ENCODE assay signal across 22 cellular contexts in the genomic region with DNA sequence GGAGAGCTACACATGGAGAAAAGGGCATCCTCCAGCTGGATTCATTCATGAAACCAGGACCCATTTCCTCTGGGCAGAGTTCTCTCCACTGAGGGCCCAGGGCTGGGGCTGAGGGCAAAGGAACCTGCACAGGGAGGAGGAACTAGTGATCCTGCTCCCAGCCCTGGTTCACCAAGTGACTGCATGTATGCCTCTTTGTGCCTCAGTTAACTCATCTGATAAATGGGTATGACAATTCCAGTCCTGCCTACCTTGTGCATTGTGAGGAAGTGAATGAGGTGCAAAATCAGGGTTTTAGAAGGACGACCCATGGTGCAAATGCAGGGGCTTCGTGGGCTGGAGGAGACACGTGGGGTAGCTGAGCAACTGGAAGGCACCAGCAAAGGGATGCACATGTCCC. TPM values are rescaled to one million over a fixed set of nuclear protein-coding genes. Genes with fewer than 3 reads are reported as not detected.
A peak's percentile ranks its signal among the peaks of the same experiment; 100 is the strongest.
DNase-seq lines count a peak whose midpoint lies in the region; ATAC-seq, FAIRE-seq and TF ChIP-seq lines count a peak whose summit lies in the region.
"Had no signal": no experiment of that assay in that cellular context is flagged by ENCODE, and none has a peak within 500 bp of the region (broad histone marks: within the 10 kb centered on the region; RNA-seq: fewer than 3 reads in every experiment).

No MANE protein-coding gene starts in this region.

- no peak for FAIRE-seq in HepG2 (lab: Jason Lieb, UNC)
- FAIRE-seq in H1 (lab: Jason Lieb, UNC): no peak
- FAIRE-seq: A549, G401.6, GM12892 had no signal

- H3K4me1 ChIP-seq in HepG2 (ENCODE audit: insufficient read depth, low read length): no peaks in the 10 kb centered on the region
- no peaks in the 10 kb centered on the region for H3K4me1 ChIP-seq in right lobe of liver
- peaks cover 0 to 14% (median 10%) of the 10 kb centered on the region in 4 experiments; a peak in 5 of 7 replicates for H3K4me1 ChIP-seq in H1 (replicated peaks in 1 of 4; ENCODE audit: control insufficient read depth in 3 of 4, insufficient read depth in 4 of 4, low read length in 3 of 4)
- H3K4me1 ChIP-seq in mesendoderm (ENCODE audit: control insufficient read depth, low read depth, low read length): no peaks in the 10 kb centered on the region
- H3K4me1 ChIP-seq: A549, Caco-2 had no signal

- H3K79me2 ChIP-seq in HepG2 (ENCODE audit: insufficient read depth, low read length) (no peaks in the 10 kb centered on the region), H1 (ENCODE audit: control insufficient read depth in 1 of 2, insufficient read depth in 2 of 2, low read length in 2 of 2) (no peaks in the 10 kb centered on the region), mesendoderm (ENCODE audit: control insufficient read depth, insufficient read depth, low read length) (no peaks in the 10 kb centered on the region)

- H2BK120ac ChIP-seq in H1 (replicated peaks; ENCODE audit: low read depth, low read length) (no peak overlapping the region), mesendoderm (ENCODE audit: low read depth, low read length) (no peak overlapping the region)

- no peak overlapping the region for H2AK5ac ChIP-seq in H1 (ENCODE audit: low read depth, low read length)
- H2AK5ac ChIP-seq in mesendoderm (ENCODE audit: low read length): no peak overlapping the region

- no peaks in the 10 kb centered on the region for H3K23me2 ChIP-seq in H1 (ENCODE audit: low read depth, low read length)

- ATAC-seq in HepG2: no peak
- no peak for ATAC-seq in right lobe of liver
- ATAC-seq: A549; CD8-positive, alpha-beta T cell had no signal

- CTCF ChIA-PET in HepG2 (lab: Yijun Ruan, JAX; ENCODE audit: low intra/inter-chr PET ratio, low total read pairs): no interaction called here
- CTCF ChIA-PET in H1 (lab: Charles Lee; ENCODE audit: partially characterized antibody): interaction anchor here (0.8 to 19.2 kb wide), 12 partner anchors 13 to 154 kb away, joined by 3 to 361 read pairs (median 4); a partner anchor contains a TSS

- TF ChIP-seq EP300 in HepG2 (IDR thresholded peaks at IDR 0.05; ENCODE audit: low read depth in 2 of 2, low read length in 2 of 2): no peak
- TF ChIP-seq EP300 in HepG2 (CRISPR knock-in tag; IDR thresholded peaks at IDR 0.05; ENCODE audit: borderline replicate concordance): no peak
- TF ChIP-seq EP300 in H1 (IDR thresholded peaks at IDR 0.05; ENCODE audit: borderline replicate concordance in 1 of 2, low read depth in 2 of 2, low read length in 2 of 2): no peak

- H2BK5ac ChIP-seq in H1 (ENCODE audit: low read depth, low read length) (no peak overlapping the region), mesendoderm (ENCODE audit: low read length) (no peak overlapping the region)

- no peak overlapping the region for H3K18ac ChIP-seq in H1 (ENCODE audit: extremely low read depth, low read length)
- no peak overlapping the region for H3K18ac ChIP-seq in mesendoderm (ENCODE audit: low read length)

- no TSS peak for BruUV-seq in HepG2 (replicated peaks; lab: Mats Ljungman, UMichigan)

- intact Hi-C loops in HepG2 (cut with micrococcal nuclease; ENCODE audit: unreplicated experiment) (no loop called here), right lobe of liver (cut with DNase I) (no loop called here)

- no peak overlapping the region for H3K23ac ChIP-seq in H1 (ENCODE audit: insufficient read length)
- no peak overlapping the region for H3K23ac ChIP-seq in mesendoderm (ENCODE audit: low read length)

- H4K8ac ChIP-seq in H1 (ENCODE audit: extremely low read depth, insufficient read depth, low read length) (no peak overlapping the region), mesendoderm (ENCODE audit: low read depth, low read length) (no peak overlapping the region)

- no peak overlapping the region for H3K4me3 ChIP-seq in HepG2 (replicated peaks in 1 of 3; ENCODE audit: insufficient read depth in 1 of 3, low read depth in 2 of 3, low read length in 3 of 3)
- no peak overlapping the region for H3K4me3 ChIP-seq in right lobe of liver
- H3K4me3 ChIP-seq in H1 (ENCODE audit: extremely low read depth in 1 of 4, insufficient read depth in 2 of 4, low read depth in 3 of 4, low read length in 4 of 4): no peak overlapping the region
- H3K4me3 ChIP-seq in mesendoderm (ENCODE audit: low read length): no peak overlapping the region
- H3K4me3 ChIP-seq: A549 had no signal

- no peaks in the 10 kb centered on the region for H3K36me3 ChIP-seq in HepG2 (replicated peaks in 1 of 2; ENCODE audit: control insufficient read depth in 1 of 2, insufficient read depth in 2 of 2, low read length in 2 of 2)
- H3K36me3 ChIP-seq in right lobe of liver: no peaks in the 10 kb centered on the region
- no peaks in the 10 kb centered on the region for H3K36me3 ChIP-seq in H1 (ENCODE audit: control insufficient read depth in 2 of 4, insufficient read depth in 4 of 4, low read length in 3 of 4)
- no peaks in the 10 kb centered on the region for H3K36me3 ChIP-seq in mesendoderm (ENCODE audit: control insufficient read depth, insufficient read depth, low read length)
- H3K36me3 ChIP-seq: BE2C had no signal

- POLR2A ChIA-PET in HepG2 (lab: Yijun Ruan, JAX) (no interaction called here), H1 (lab: Charles Lee; ENCODE audit: partially characterized antibody) (no interaction called here)

- H3K4ac ChIP-seq in H1 (replicated peaks; ENCODE audit: insufficient read length, low read depth, low read length) (no peak overlapping the region), mesendoderm (ENCODE audit: low read depth, low read length) (no peak overlapping the region)

- TF ChIP-seq CTCF in HepG2 (CRISPR knock-in tag; IDR thresholded peaks at IDR 0.05) (no peak), right lobe of liver (IDR thresholded peaks at IDR 0.05) (no peak), H1 (IDR thresholded peaks at IDR 0.05; ENCODE audit: control extremely low read depth in 1 of 3, insufficient read depth in 1 of 3, low read depth in 1 of 3, low read length in 3 of 3) (no peak)

- H4K5ac ChIP-seq in H1 (ENCODE audit: insufficient read length, low read depth, low read length) (no peak overlapping the region), mesendoderm (ENCODE audit: low read length) (no peak overlapping the region)

- H3K27ac ChIP-seq in HepG2 (ENCODE audit: extremely low read length, insufficient read depth, low read length): no peak overlapping the region
- H3K27ac ChIP-seq in right lobe of liver: no peak overlapping the region
- no peak overlapping the region for H3K27ac ChIP-seq in H1 (ENCODE audit: low read depth, low read length)
- peak overlapping the region; percentile 31 for H3K27ac ChIP-seq in temporal lobe (ENCODE audit: low read depth, low read length)
- H3K27ac ChIP-seq in mesendoderm (ENCODE audit: low read depth, low read length): no peak overlapping the region
- H3K27ac ChIP-seq: A549, C4-2B had no signal

- no peaks in the 10 kb centered on the region for H3K79me1 ChIP-seq in H1 (ENCODE audit: low read depth, low read length)
- no peaks in the 10 kb centered on the region for H3K79me1 ChIP-seq in mesendoderm (ENCODE audit: low read length)

- in situ Hi-C loops in HepG2 (cut with HindIII; ENCODE audit: extremely low pct_ligation_motif_present, low pct_unique_long_range_greater_than_20kb): no loop called here

- no peak overlapping the region for H4K91ac ChIP-seq in H1 (replicated peaks; ENCODE audit: insufficient read length, low read length)

- H2BK15ac ChIP-seq in H1 (ENCODE audit: low read length): no peak overlapping the region
- H2BK15ac ChIP-seq in mesendoderm (replicated peaks; ENCODE audit: low read depth): no peak overlapping the region

- 4% methylated on average over 3 of the region's 3 CpGs for WGBS in HepG2 (ENCODE audit: low lambda C conversion rate)
- 40% methylated on average over 3 of the region's 3 CpGs for WGBS in right lobe of liver (ENCODE audit: insufficient coverage, low coverage, low lambda C conversion rate, missing lambda C conversion rate)
- 73% methylated on average over 3 of the region's 3 CpGs; no CpG with 5 or more reads in 1 of the 2 experiments for WGBS in H1 (ENCODE audit: extremely low coverage in 1 of 2, insufficient coverage in 1 of 2, insufficient read length in 1 of 2, insufficient replicate concordance in 2 of 2, low coverage in 1 of 2, low lambda C conversion rate in 2 of 2, missing lambda C conversion rate in 1 of 2), 2 experiments
- WGBS in mesendoderm (ENCODE audit: extremely low coverage, insufficient coverage, low lambda C conversion rate): no CpG with 5 or more reads among the region's 3 CpGs

- no peak overlapping the region for H3K14ac ChIP-seq in H1 (ENCODE audit: insufficient read length)

- no peak overlapping the region for H2BK12ac ChIP-seq in H1 (ENCODE audit: low read depth, low read length)

- H3K27me3 ChIP-seq in HepG2 (ENCODE audit: control insufficient read depth in 1 of 2, insufficient read depth in 2 of 2, low read length in 2 of 2) (peaks cover 2 to 10% of the 10 kb centered on the region in 2 experiments; a peak in 4 of 5 replicates), right lobe of liver (no peaks in the 10 kb centered on the region), H1 (replicated peaks in 1 of 4; ENCODE audit: control insufficient read depth in 3 of 4, extremely low read depth in 1 of 4, insufficient read depth in 3 of 4, low read length in 3 of 4) (no peaks in the 10 kb centered on the region), mesendoderm (ENCODE audit: insufficient read depth, low read length, poor library complexity) (no peaks in the 10 kb centered on the region)
- H3K27me3 ChIP-seq: BE2C had no signal

- DNase-seq in HepG2 (ENCODE audit: low spot score) (no peak), right lobe of liver (no peak), H1 (ENCODE audit: low read depth in 1 of 2, low spot score in 2 of 2) (no peak), mesendoderm (no peak), amygdala (lab: John Stamatoyannopoulos, UW) (no peak)
- DNase-seq: 8988T; ACHN; AML-193; BE2C; Caco-2; CD4-positive, CD25-positive, alpha-beta regulatory T cell; CD8-positive, alpha-beta T cell; DMS153; DND-41; GOT3; H7; HCEC 1CT had no signal

- TF ChIP-seq RAD21 in HepG2 (CRISPR knock-in tag; IDR thresholded peaks at IDR 0.05): no peak
- TF ChIP-seq RAD21 in H1 (IDR thresholded peaks at IDR 0.05 in 1 of 2, conservative IDR thresholded peaks at IDR 0.05 in 1 of 2; ENCODE audit: low read depth in 2 of 2, low read length in 2 of 2): no peak

- H4K20me1 ChIP-seq in HepG2 (ENCODE audit: insufficient read depth, low read length): no peaks in the 10 kb centered on the region
- no peaks in the 10 kb centered on the region for H4K20me1 ChIP-seq in H1 (replicated peaks in 1 of 2; ENCODE audit: control insufficient read depth in 1 of 2, insufficient read depth in 2 of 2, low read length in 2 of 2)

- H2AFZ ChIP-seq in HepG2 (ENCODE audit: low read length) (no peak overlapping the region), H1 (ENCODE audit: low read length) (no peak overlapping the region)

- H3K4me2 ChIP-seq in HepG2 (ENCODE audit: low read depth, low read length) (no peak overlapping the region), H1 (ENCODE audit: insufficient read depth in 1 of 2, low read depth in 2 of 2, low read length in 2 of 2) (no peak overlapping the region), mesendoderm (ENCODE audit: low read length) (no peak overlapping the region)
- H3K4me2 ChIP-seq: A549 had no signal

- TF ChIP-seq POLR2A in HepG2 (IDR thresholded peaks at IDR 0.05; ENCODE audit: insufficient read depth in 1 of 2, low read depth in 2 of 2, low read length in 2 of 2) (no peak), right lobe of liver (IDR thresholded peaks at IDR 0.05) (no peak), H1 (IDR thresholded peaks at IDR 0.05; ENCODE audit: control extremely low read depth in 1 of 2, low read depth in 2 of 2, low read length in 2 of 2) (no peak)

- H3K9me3 ChIP-seq in HepG2 (ENCODE audit: low read length) (no peaks in the 10 kb centered on the region), right lobe of liver (no peaks in the 10 kb centered on the region), H1 (ENCODE audit: insufficient read depth in 2 of 2, low read depth in 1 of 2, low read length in 1 of 2) (no peaks in the 10 kb centered on the region)
- H3K9me3 ChIP-seq: A549, BE2C, Caco-2 had no signal

- H3K56ac ChIP-seq in H1 (replicated peaks; ENCODE audit: insufficient read length, low read depth, low read length) (no peak overlapping the region), mesendoderm (ENCODE audit: low read length) (no peak overlapping the region)

- H3K9ac ChIP-seq in HepG2 (ENCODE audit: insufficient read depth, low read depth, low read length): no peak overlapping the region
- no peak overlapping the region for H3K9ac ChIP-seq in H1 (replicated peaks in 1 of 4; ENCODE audit: extremely low read depth in 1 of 4, low read depth in 3 of 4, low read length in 3 of 4)
- no peak overlapping the region for H3K9ac ChIP-seq in mesendoderm (ENCODE audit: low read length)

- no peak overlapping the region for H2BK20ac ChIP-seq in H1 (ENCODE audit: low read length)

RNA-seq across cellular contexts. Expression of a gene that starts 35.1 kb away (rescaled TPM):
- total RNA-seq in HepG2 (2016; rRNA removed; fragmentation: Illumina TruSeq; extraction: Trizol) (not detected in 2 replicates), right lobe of liver (1 to 10 TPM in 1 of 6 experiments, under 1 TPM in 5; 0.31 to 1.2 (median 0.39) TPM), temporal lobe (46.2 TPM)
- total RNA-seq in HepG2 (2016; cell fraction: cytosol; rRNA removed; fragmentation: Illumina TruSeq; extraction: Trizol; ENCODE audit: low read depth): not detected in 2 replicates
- 0.06 TPM in 1 of 2 replicates, not detected in the other for total RNA-seq in HepG2 (2016; cell fraction: insoluble cytoplasmic fraction; rRNA removed; fragmentation: Illumina TruSeq; extraction: Trizol)
- 0.14 TPM in 1 of 2 replicates, not detected in the other for total RNA-seq in HepG2 (2016; cell fraction: membrane; rRNA removed; fragmentation: Illumina TruSeq; extraction: Trizol)
- total RNA-seq in HepG2 (2016; cell fraction: nucleus; rRNA removed; fragmentation: Illumina TruSeq; extraction: Trizol): not detected in 2 replicates
- polyA plus RNA-seq in HepG2 (2011; rRNA removed) (0.07 and 0.08 TPM in 2 replicates), H1 (2011; rRNA removed) (114 and 166 TPM in 2 replicates)
- polyA plus RNA-seq in HepG2 (2011; cell fraction: cytosol; rRNA removed): 0.07 and 0.14 TPM in 2 replicates
- polyA plus RNA-seq in HepG2 (2011; cell fraction: nucleus; rRNA removed): 0.05 TPM in 1 of 2 replicates, not detected in the other
- polyA plus RNA-seq in HepG2 (2012): not detected in 2 replicates
- 0.05 TPM in 1 of 2 replicates, not detected in the other for polyA plus RNA-seq in HepG2 (2016; cell fraction: cytosol; fragmentation: Illumina TruSeq; extraction: Trizol; ENCODE audit: low read depth)
- polyA plus RNA-seq in HepG2 (2016; cell fraction: insoluble cytoplasmic fraction; fragmentation: Illumina TruSeq; extraction: Trizol; ENCODE audit: low read depth): 0.10 TPM in 1 of 2 replicates, not detected in the other
- 0.16 TPM in 2 replicates for polyA plus RNA-seq in HepG2 (2016; cell fraction: membrane; fragmentation: Illumina TruSeq; extraction: Trizol; ENCODE audit: low read depth)
- not detected in 2 replicates for polyA plus RNA-seq in HepG2 (2016; cell fraction: nucleus; fragmentation: Illumina TruSeq; extraction: Trizol; ENCODE audit: insufficient read depth, low read depth)
- polyA minus RNA-seq in HepG2 (2011; rRNA and poly(A)+ RNA removed; ENCODE audit: low replicate concordance): 1.4 TPM in 1 of 2 replicates, not detected in the other
- not detected in 2 replicates for polyA minus RNA-seq in HepG2 (2011; cell fraction: cytosol; rRNA and poly(A)+ RNA removed)
- not detected in 2 replicates for polyA minus RNA-seq in HepG2 (2011; cell fraction: nucleus; rRNA and poly(A)+ RNA removed)
- total RNA-seq in H1 (2021; fragmentation: NEBNext Ultra II Directional; extraction: Animal tissue kit (Norgen Biotek cat#: 25700)): 56.4 and 57.1 TPM in 2 replicates
- 51.3 TPM for polyA plus RNA-seq in H1 (2011; cell fraction: cytosol; rRNA removed)
- 94.7 TPM for polyA plus RNA-seq in H1 (2011; cell fraction: nucleus; rRNA removed)
- polyA plus RNA-seq in H1 (2012, experiment 1 of 2): 31.6 to 91.8 TPM (median 75.5 TPM) in 4 replicates
- 55.3 TPM for polyA plus RNA-seq in H1 (2012, experiment 2 of 2)
- 73.3 TPM for polyA plus RNA-seq in H1 (2013, experiment 1 of 2)
- polyA plus RNA-seq in H1 (2013, experiment 2 of 2): 75.1 TPM
- polyA minus RNA-seq in H1 (2011; rRNA and poly(A)+ RNA removed): 33.5 and 61.7 TPM in 2 replicates
- 36.0 TPM for polyA minus RNA-seq in H1 (2011; cell fraction: cytosol; rRNA and poly(A)+ RNA removed)
- 39.2 TPM for polyA minus RNA-seq in H1 (2011; cell fraction: nucleus; rRNA and poly(A)+ RNA removed)
- polyA plus RNA-seq in mesendoderm (2013, experiment 1 of 2): 5.0 TPM
- 4.7 TPM for polyA plus RNA-seq in mesendoderm (2013, experiment 2 of 2)
- total RNA-seq: CD4-positive, CD25-positive, alpha-beta regulatory T cell; CD8-positive, alpha-beta T cell had no signal
- polyA plus RNA-seq: CD4-positive, CD25-positive, alpha-beta regulatory T cell had no signal

Comparison
In these comparisons a context has a peak if more than half of its experiments do, and no peak if none do; other contexts are left out.
1. RNA of a gene that starts 35.1 kb away (total RNA-seq): 56.4 to 57.1 TPM in H1 and 46.2 TPM in temporal lobe (single experiment); 0.31 to 1.2 TPM in right lobe of liver and 0.06 to 0.14 TPM in HepG2; every median in the first group is over 10 times any median in the second.